ENCODE assay signal across 27 cellular contexts in genomic region chr22:21963790-21964211, GRCh38.
"Had no signal": no experiment of that assay in that cellular context is flagged by ENCODE, and none has a peak within 500 bp of the region (broad histone marks: within the 10 kb centered on the region; RNA-seq: fewer than 3 reads in every experiment).

No MANE protein-coding gene starts in this region.

- H3K27ac ChIP-seq: body of pancreas, WERI-Rb-1 had no signal

- FAIRE-seq: colon, frontal cortex had no signal

- H3K9me3 ChIP-seq: body of pancreas had no signal

- H3K27me3 ChIP-seq: body of pancreas had no signal

- H3K4me3 ChIP-seq: body of pancreas had no signal

- ATAC-seq: activated CD4-positive, CD25-positive, alpha-beta regulatory T cell treated with anti-CD3 and anti-CD28 coated beads, Interleukin-2, amount 50 U/mL, for 24 hours; activated CD8-positive, alpha-beta T cell treated with anti-CD3 and anti-CD28 coated beads for 36 hours; activated T-cell treated with anti-CD3 and anti-CD28 coated beads, Interleukin-2, amount 50 U/mL, for 4 hours; activated T-helper 17 cell treated with anti-CD3 and anti-CD28 coated beads, Interleukin-2, amount 50 U/mL, for 72 hours; body of pancreas; esophagus mucosa; T-helper 17 cell had no signal

- DNase-seq: activated B cell treated with CpG ODN at 0.5 μM for 24 hours; activated CD4-positive, alpha-beta T cell treated with anti-CD3 and anti-CD28 coated beads for 48 hours; activated CD4-positive, alpha-beta T cell treated with anti-CD3 and anti-CD28 coated beads, Interleukin-2, amount 50 U/mL, for 1 hour; activated CD4-positive, alpha-beta T cell treated with anti-CD3 and anti-CD28 coated beads, Interleukin-2, amount 50 U/mL, for 48 hours; activated CD8-positive, alpha-beta memory T cell treated with anti-CD3 and anti-CD28 coated beads for 24 hours; activated CD8-positive, alpha-beta T cell treated with anti-CD3 and anti-CD28 coated beads for 36 hours; activated effector memory CD4-positive, alpha-beta T cell treated with Interleukin-2 at 50 U/mL for 16 hours; activated gamma-delta T cell treated with Interleukin-2 at 50 U/mL for 16 hours; activated naive CD4-positive, alpha-beta T cell treated with anti-CD3 and anti-CD28 coated beads, Interleukin-2, amount 50 U/mL, for 16 hours; activated naive CD4-positive, alpha-beta T cell treated with Interleukin-2 at 50 U/mL for 16 hours; activated T-cell treated with anti-CD3 and anti-CD28 coated beads, Interleukin-2, amount 50 U/mL, for 4 hours; amygdala; aorta; body of pancreas; caudate nucleus; effector CD8-positive, alpha-beta T cell; foreskin fibroblast; head of caudate nucleus; T-helper 1 cell; T-helper 17 cell; T1000; WERI-Rb-1 had no signal

- H3K4me1 ChIP-seq: body of pancreas had no signal
